ENCODE assay signal across 22 cellular contexts in genomic region chr2:64982932-64983331, GRCh38.
"Had no signal": no experiment of that assay in that cellular context is flagged by ENCODE, and none has a peak within 500 bp of the region (broad histone marks: within the 10 kb centered on the region; RNA-seq: fewer than 3 reads in every experiment).

No MANE protein-coding gene starts in this region.

- DNase-seq: cortex of kidney; dorsolateral prefrontal cortex; effector CD8-positive, alpha-beta T cell; foreskin melanocyte; heart left ventricle; hypothalamus; kidney glomerular epithelial cell; mammary epithelial cell; mucosa of descending colon; naive thymus-derived CD8-positive, alpha-beta T cell; nucleus accumbens; ovary; small intestine; stimulated activated CD4-positive, alpha-beta T cell treated with anti-CD3 and anti-CD28 coated beads, Interleukin-12 subunit alpha, Interleukin-12 subunit beta, amount 100 ng/mL, for 4 hours; stimulated activated naive CD8-positive, alpha-beta T cell treated with anti-CD3 and anti-CD28 coated beads, Interleukin-15, Interleukin-2, amounts not matched to agents 100 U/mL and 50 U/mL, for 24 hours; thyroid gland had no signal

- H3K4me2 ChIP-seq: neural progenitor cell had no signal

- H3K9ac ChIP-seq: neural progenitor cell had no signal

- H3K9me3 ChIP-seq: heart left ventricle, mucosa of descending colon, ovary, right atrium auricular region, suprapubic skin, thyroid gland had no signal

- H3K4me1 ChIP-seq: thyroid gland had no signal

- H3K27ac ChIP-seq: dorsolateral prefrontal cortex, heart left ventricle, neural progenitor cell, ovary, right atrium auricular region, suprapubic skin, thyroid gland had no signal

- FAIRE-seq: islet of Langerhans, small intestine, urothelium cell line had no signal

- H3K36me3 ChIP-seq: heart left ventricle, neural progenitor cell, ovary, right atrium auricular region, suprapubic skin, thyroid gland had no signal

- H3K4me3 Mint-ChIP-seq: naive thymus-derived CD8-positive, alpha-beta T cell; neural progenitor cell; type B pancreatic cell had no signal

- H3K27me3 ChIP-seq: dorsolateral prefrontal cortex, heart left ventricle, ovary, right atrium auricular region, suprapubic skin, thyroid gland had no signal

- H3K27me3 Mint-ChIP-seq: naive thymus-derived CD8-positive, alpha-beta T cell; type B pancreatic cell had no signal

- H2AFZ ChIP-seq: neural progenitor cell had no signal

- H3K9me3 Mint-ChIP-seq: naive thymus-derived CD8-positive, alpha-beta T cell; neural progenitor cell; type B pancreatic cell had no signal

- ATAC-seq: heart left ventricle; mucosa of descending colon; naive thymus-derived CD8-positive, alpha-beta T cell had no signal

- H3K4me3 ChIP-seq: dorsolateral prefrontal cortex, heart left ventricle, mucosa of descending colon, neural progenitor cell, ovary, right atrium auricular region, suprapubic skin, thyroid gland had no signal

- H3K36me3 Mint-ChIP-seq: naive thymus-derived CD8-positive, alpha-beta T cell; neural progenitor cell; type B pancreatic cell had no signal

- H3K27ac Mint-ChIP-seq: naive thymus-derived CD8-positive, alpha-beta T cell; neural progenitor cell; type B pancreatic cell had no signal
